In the genomic region with DNA sequence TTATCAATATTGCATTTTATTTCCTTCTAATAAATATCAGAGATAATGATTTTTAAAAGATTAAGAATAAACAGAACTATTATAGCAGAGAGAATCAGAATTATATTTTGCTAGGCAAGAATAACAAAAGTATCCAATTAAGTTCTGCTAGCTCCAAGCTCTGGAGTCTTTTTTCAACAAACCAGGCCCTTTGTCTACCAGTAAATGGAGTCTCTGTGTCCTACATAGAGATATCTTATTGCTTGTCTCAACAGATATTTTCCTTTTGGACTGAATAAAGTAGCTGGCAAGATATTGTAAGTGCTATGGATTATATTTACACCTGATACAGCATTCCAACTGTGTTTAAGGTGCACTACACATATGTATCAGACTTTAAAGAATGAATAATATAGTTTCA, we compare ENCODE assay signal across 14 cellular contexts.
"Had no signal": no experiment of that assay in that cellular context is flagged by ENCODE, and none has a peak within 500 bp of the region (broad histone marks: within the 10 kb centered on the region; RNA-seq: fewer than 3 reads in every experiment).

No MANE protein-coding gene starts in this region.

- ATAC-seq: activated T-cell treated with anti-CD3 and anti-CD28 coated beads, Interleukin-2, amount 50 U/mL, for 4 hours; natural killer cell had no signal

- H3K27ac ChIP-seq: breast epithelium, epithelial cell of prostate, prostate gland had no signal

- FAIRE-seq: keratinocyte had no signal

- DNase-seq: activated CD4-positive, alpha-beta T cell treated with anti-CD3 and anti-CD28 coated beads, Interleukin-2, amount 50 U/mL, for 4 hours; activated CD8-positive, alpha-beta memory T cell treated with anti-CD3 and anti-CD28 coated beads, Interleukin-2, amount 50 U/mL, for 48 hours; activated naive CD4-positive, alpha-beta T cell; activated T-cell treated with anti-CD3 and anti-CD28 coated beads, Interleukin-2, amount 50 U/mL, for 4 hours; cortex of kidney; natural killer cell; stimulated activated CD4-positive, alpha-beta T cell treated with anti-CD3 and anti-CD28 coated beads, Interleukin-4, amount 100 ng/mL, for 4 hours; T-helper 9 cell had no signal

- H3K36me3 ChIP-seq: prostate gland had no signal

- H3K4me1 ChIP-seq: breast epithelium, prostate gland had no signal

- H3K4me3 ChIP-seq: breast epithelium, lung, prostate gland had no signal

- H3K9me3 ChIP-seq: breast epithelium, prostate gland, upper lobe of left lung had no signal

- H3K27me3 ChIP-seq: breast epithelium, upper lobe of left lung had no signal
